Comparison of ENCODE assay signal across 9 cellular contexts in genomic region chr11:129750343-129751292, GRCh38.
A peak's percentile ranks its signal among the peaks of the same experiment; 100 is the strongest.
DNase-seq lines count a peak whose midpoint lies in the region; ATAC-seq and TF ChIP-seq lines count a peak whose summit lies in the region.
"Had no signal": no experiment of that assay in that cellular context is flagged by ENCODE, and none has a peak within 500 bp of the region (broad histone marks: within the 10 kb centered on the region; RNA-seq: fewer than 3 reads in every experiment).

No MANE protein-coding gene starts in this region.

- no peaks in the 10 kb centered on the region for H4K20me1 ChIP-seq in neural progenitor cell (ENCODE audit: low read depth)

- DNase-seq in DMS153 (lab: John Stamatoyannopoulos, UW) (peak; percentile 29), HUDEP-2 (lab: John Stamatoyannopoulos, UW; ENCODE audit: unreplicated experiment in 76 of 76) (peak in 57 of 76 experiments; percentile 5 to 70 (median 44)), Peyer's patch (peak; percentile 41 to 89 (median 74)), fibroblast of the conjunctiva (ENCODE audit: low read depth) (peak; percentile 50), neural progenitor cell (ENCODE audit: low spot score) (peak; percentile 91)
- DNase-seq in activated T-helper 1 cell treated with anti-CD3 and anti-CD28 coated beads, Interleukin-2, amount 50 U/mL, for 16 hours (ENCODE audit: low read depth in 1 of 2, low spot score in 1 of 2) = peak; percentile 63 to 67

- H3F3A ChIP-seq in neural progenitor cell (ENCODE audit: low read depth) = no peaks in the 10 kb centered on the region

- peak; percentile 96 for ATAC-seq in GM21423 (IDR thresholded peaks at IDR 0.05; ENCODE audit: unreplicated experiment)

- H3K27me3 ChIP-seq in Peyer's patch (no peaks in the 10 kb centered on the region), neural progenitor cell (peaks cover 23% of the 10 kb centered on the region), stomach smooth muscle (ENCODE audit: control insufficient read depth in 1 of 2, insufficient read depth in 2 of 2, low read length in 2 of 2) (peaks cover 0 to 3% of the 10 kb centered on the region in 2 donors)

- no peaks in the 10 kb centered on the region for H3K9me3 ChIP-seq in Peyer's patch
- H3K9me3 ChIP-seq in neural progenitor cell (ENCODE audit: low read depth) = no peaks in the 10 kb centered on the region
- no peaks in the 10 kb centered on the region for H3K9me3 ChIP-seq in stomach smooth muscle (ENCODE audit: control insufficient read depth in 2 of 2, low read length in 2 of 2)

- H3K4me1 ChIP-seq in Peyer's patch = peaks cover 0 to 5% (median 2%) of the 10 kb centered on the region in 4 donors
- no peaks in the 10 kb centered on the region for H3K4me1 ChIP-seq in neural progenitor cell
- H3K4me1 ChIP-seq in stomach smooth muscle (ENCODE audit: control insufficient read depth, insufficient read depth, low read length) = peaks cover 6% of the 10 kb centered on the region

- peak overlapping the region; percentile 99 for H2AFZ ChIP-seq in neural progenitor cell (replicated peaks)

- H3K4me3 ChIP-seq in Peyer's patch (peak overlapping the region in 3 of 4 donors; percentile 14 to 29 (median 20)), neural progenitor cell (no peak overlapping the region), stomach smooth muscle (ENCODE audit: low read length in 2 of 2) (peak overlapping the region; percentile 31 to 67)

- no peak overlapping the region for H3K9ac ChIP-seq in neural progenitor cell
- peak overlapping the region; percentile 45 to 60 for H3K9ac ChIP-seq in stomach smooth muscle (ENCODE audit: low read length in 2 of 2)

- H3K36me3 Mint-ChIP-seq in neural progenitor cell = no peaks in the 10 kb centered on the region

- TF ChIP-seq CTCF in Peyer's patch (IDR thresholded peaks at IDR 0.05) = peak; percentile 81 to 100 (median 100)
- peak; percentile 92 for TF ChIP-seq CTCF in neural progenitor cell (IDR thresholded peaks at IDR 0.05)

- H3K36me3 ChIP-seq in Peyer's patch (no peaks in the 10 kb centered on the region), neural progenitor cell (no peaks in the 10 kb centered on the region), stomach smooth muscle (ENCODE audit: control insufficient read depth in 2 of 2, insufficient read depth in 2 of 2, low read length in 2 of 2) (no peaks in the 10 kb centered on the region)

- no peak overlapping the region for H3K27ac Mint-ChIP-seq in neural progenitor cell
- H3K27ac Mint-ChIP-seq: stimulated activated naive CD8-positive, alpha-beta T cell treated with anti-CD3 and anti-CD28 coated beads, Interleukin-15, Interleukin-2, amounts not matched to agents 100 ng/mL and 50 ng/mL, for 24 hours had no signal

- no peak for TF ChIP-seq POLR2A in Peyer's patch (IDR thresholded peaks at IDR 0.05)

- no peaks in the 10 kb centered on the region for H3K4me1 Mint-ChIP-seq in neural progenitor cell

- H3K4me2 ChIP-seq in neural progenitor cell = peak overlapping the region; percentile 52

- H3K27ac ChIP-seq in Peyer's patch = no peak overlapping the region
- H3K27ac ChIP-seq in neural progenitor cell = no peak overlapping the region
- H3K27ac ChIP-seq in stomach smooth muscle (ENCODE audit: low read length) = no peak overlapping the region

- H3K9me3 Mint-ChIP-seq in neural progenitor cell = peaks cover 15% of the 10 kb centered on the region
- H3K9me3 Mint-ChIP-seq: stimulated activated naive CD8-positive, alpha-beta T cell treated with anti-CD3 and anti-CD28 coated beads, Interleukin-15, Interleukin-2, amounts not matched to agents 100 ng/mL and 50 ng/mL, for 24 hours had no signal

- H3K79me2 ChIP-seq in neural progenitor cell (ENCODE audit: low read depth) = no peaks in the 10 kb centered on the region

- H3K4me3 Mint-ChIP-seq in neural progenitor cell = peak overlapping the region; percentile 27
- H3K4me3 Mint-ChIP-seq: stimulated activated naive CD8-positive, alpha-beta T cell treated with anti-CD3 and anti-CD28 coated beads, Interleukin-15, Interleukin-2, amounts not matched to agents 100 ng/mL and 50 ng/mL, for 24 hours had no signal

- peaks cover 4% of the 10 kb centered on the region for H3K27me3 Mint-ChIP-seq in neural progenitor cell (ENCODE audit: insufficient read depth, low read depth)

Comparison
In these comparisons a context has a peak if more than half of its experiments do, and no peak if none do; other contexts are left out.
1. DNase-seq: peak in every context shown above with its lines; median percentile 91 in neural progenitor cell; 74 in Peyer's patch; 65 in activated T-helper 1 cell treated with anti-CD3 and anti-CD28 coated beads, Interleukin-2, amount 50 U/mL, for 16 hours; 50 in fibroblast of the conjunctiva; 44 in HUDEP-2; 29 in DMS153.